In the genomic region with DNA sequence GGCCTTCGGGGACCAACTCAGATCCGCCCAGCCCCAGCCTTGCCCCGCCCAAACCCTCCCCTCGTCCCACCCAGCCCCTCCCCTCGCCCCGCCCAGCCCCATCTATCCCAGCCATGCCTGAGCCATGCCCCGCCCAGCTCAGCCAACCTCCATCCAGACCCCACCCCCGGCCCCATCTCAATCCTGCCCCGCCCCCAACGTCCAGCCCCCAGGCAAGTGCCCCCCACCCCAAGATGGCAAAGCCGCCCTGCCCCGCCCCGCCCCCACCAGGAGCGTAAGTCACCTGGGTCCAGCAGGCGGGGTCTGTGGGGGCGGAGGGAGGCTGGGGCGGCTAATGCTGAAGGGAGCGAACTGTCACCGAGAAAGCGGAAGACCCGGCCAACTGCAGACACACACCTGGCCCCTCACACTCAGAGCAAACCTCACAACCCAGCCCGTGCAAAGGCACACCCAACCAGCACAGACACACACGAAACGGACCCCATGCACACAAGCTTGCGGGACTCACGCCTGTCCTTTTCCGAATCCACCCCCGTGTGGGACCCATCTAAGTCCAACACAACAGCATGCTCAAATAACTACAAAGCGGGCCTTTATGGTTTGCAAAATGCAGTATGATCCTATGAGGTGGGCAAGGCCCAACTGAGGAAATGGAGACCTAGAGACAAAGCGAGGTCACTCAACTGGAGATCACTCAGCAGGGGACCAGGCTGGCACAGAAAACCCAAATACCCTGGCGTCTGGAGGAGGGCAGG, we compare ENCODE assay signal across 8 cellular contexts. TPM values are rescaled to one million over a fixed set of nuclear protein-coding genes. Genes with fewer than 3 reads are reported as not detected.
DNase-seq lines count a peak whose midpoint lies in the region; ATAC-seq and TF ChIP-seq lines count a peak whose summit lies in the region.

No MANE protein-coding gene starts in this region.

- H3K4me3 ChIP-seq in H7 (ENCODE audit: insufficient read depth, low read depth, low read length), result peak overlapping the region; percentile 61
- H3K4me3 ChIP-seq in psoas muscle, result peak overlapping the region; percentile 68
- no peak overlapping the region for H3K4me3 ChIP-seq in WERI-Rb-1 (ENCODE audit: low read depth, low read length)

- H3K9me3 ChIP-seq in psoas muscle (no peaks in the 10 kb centered on the region), WERI-Rb-1 (ENCODE audit: severe bottlenecking) (no peaks in the 10 kb centered on the region)

- peaks cover 3% of the 10 kb centered on the region for H3K4me1 ChIP-seq in foreskin keratinocyte
- peaks cover 7% of the 10 kb centered on the region for H3K4me1 ChIP-seq in psoas muscle

- WGBS in psoas muscle, 3 donors, result 29 to 32% (median 29%) methylated on average over 21 to 31 of the region's 31 CpGs

- peak; percentile 17 for ATAC-seq in foreskin keratinocyte
- peak in 1 of 4 donors; percentile 16 for ATAC-seq in psoas muscle

- H3K27ac ChIP-seq in foreskin keratinocyte (no peak overlapping the region), psoas muscle (peak overlapping the region; percentile 46), WERI-Rb-1 (no peak overlapping the region)

- DNase-seq in COLO829 (ENCODE audit: low spot score), result peak; percentile 78
- DNase-seq in H7, result peak; percentile 99
- peak; percentile 48 for DNase-seq in NCI-H2227 treated with DMSO at 0.1 percent for 48 hours (lab: John Stamatoyannopoulos, UW)
- peak; percentile 50 for DNase-seq in activated T-helper 9 cell treated with anti-CD3 and anti-CD28 coated beads, Interleukin-2, amount 50 U/mL, for 16 hours (ENCODE audit: low read depth)
- DNase-seq in foreskin keratinocyte, result peak in 1 of 2 donors; percentile 37
- peak; percentile 53 to 67 for DNase-seq in psoas muscle
- DNase-seq in WERI-Rb-1, result no peak
- DNase-seq in OCI-M1 (lab: John Stamatoyannopoulos, UW), result no peak

- H3K27me3 ChIP-seq in H7 (ENCODE audit: control insufficient read depth, insufficient read depth, low read length), result no peaks in the 10 kb centered on the region; the same call in 1 of the 2 replicates
- H3K27me3 ChIP-seq in foreskin keratinocyte, result no peaks in the 10 kb centered on the region
- H3K27me3 ChIP-seq in psoas muscle (ENCODE audit: insufficient read depth in 3 of 3, low read length in 2 of 3), result no peaks in the 10 kb centered on the region
- no peaks in the 10 kb centered on the region for H3K27me3 ChIP-seq in WERI-Rb-1 (ENCODE audit: insufficient read depth, low read depth, severe bottlenecking)

- intact Hi-C loops in psoas muscle (cut with DNase I), result no loop called here

- no peaks in the 10 kb centered on the region for H3K36me3 ChIP-seq in H7 (replicated peaks; ENCODE audit: control insufficient read depth, insufficient read depth, low read length)
- H3K36me3 ChIP-seq in psoas muscle (ENCODE audit: insufficient read depth in 1 of 2, low read depth in 1 of 2), result peaks cover 0 to 19% of the 10 kb centered on the region in 2 donors
- no peaks in the 10 kb centered on the region; the same call in none of the 2 replicates for H3K36me3 ChIP-seq in WERI-Rb-1

- no peak for TF ChIP-seq CTCF in foreskin keratinocyte (conservative IDR thresholded peaks at IDR 0.05)
- TF ChIP-seq CTCF in psoas muscle (IDR thresholded peaks at IDR 0.05), result no peak
- no peak for TF ChIP-seq CTCF in WERI-Rb-1 (IDR thresholded peaks at IDR 0.05; ENCODE audit: low read depth, low read length)

RNA-seq across cellular contexts. Expression of a gene that starts 11.5 kb away (rescaled TPM):
- 56.3 and 96.7 TPM in 2 replicates for total RNA-seq in H7 (2014; rRNA removed; shearing (Covaris generic))
- total RNA-seq in foreskin keratinocyte (56.9 and 70.1 TPM in 2 replicates), psoas muscle (10 to 100 TPM; 52.6 to 59.8 (median 57.3) TPM)
- polyA plus RNA-seq in foreskin keratinocyte (18.7 and 20.3 TPM in 2 replicates), psoas muscle (10 to 100 TPM; 12.0 to 58.3 (median 24.7) TPM)

RNA-seq across cellular contexts. Expression of a gene that starts 13.9 kb away (rescaled TPM):
- 2.3 and 5.9 TPM in 2 replicates for total RNA-seq in H7 (2014; rRNA removed; shearing (Covaris generic))
- total RNA-seq in foreskin keratinocyte (0.42 and 0.44 TPM in 2 replicates), psoas muscle (1 to 10 TPM in 3 of 4 donors, under 1 TPM in 1; 0.71 to 3.2 (median 1.8) TPM)
- polyA plus RNA-seq in foreskin keratinocyte (0.37 and 0.45 TPM in 2 replicates), psoas muscle (1 to 10 TPM in 2 of 3 donors, under 1 TPM in 1; 0.58 to 5.9 (median 1.1) TPM)

RNA-seq across cellular contexts. Expression of a gene that starts 46.5 kb away (rescaled TPM):
- total RNA-seq in H7 (2014; rRNA removed; shearing (Covaris generic)), result 332 and 360 TPM in 2 replicates
- 126 and 136 TPM in 2 replicates for total RNA-seq in foreskin keratinocyte
- polyA plus RNA-seq in foreskin keratinocyte, result 185 and 194 TPM in 2 replicates
- 10 to 100 TPM; 12.3 to 18.5 (median 14.7) TPM for total RNA-seq in psoas muscle
- polyA plus RNA-seq in psoas muscle, result 10 to 100 TPM; 19.3 to 52.6 (median 24.3) TPM

RNA-seq across cellular contexts. Expression of a gene that starts 53.8 kb away (rescaled TPM):
- 43.0 and 59.8 TPM in 2 replicates for total RNA-seq in H7 (2014; rRNA removed; shearing (Covaris generic))
- total RNA-seq in foreskin keratinocyte, result not detected in 2 replicates
- polyA plus RNA-seq in foreskin keratinocyte, result not detected in 2 replicates
- not detected for total RNA-seq in psoas muscle
- not detected for polyA plus RNA-seq in psoas muscle

Comparison
In these comparisons a context has a peak if more than half of its experiments do, and no peak if none do; other contexts are left out.
1. DNase-seq: peak in COLO829 (single experiment), H7 (single experiment), NCI-H2227 treated with DMSO at 0.1 percent for 48 hours (single experiment), activated T-helper 9 cell treated with anti-CD3 and anti-CD28 coated beads, Interleukin-2, amount 50 U/mL, for 16 hours (single experiment) and psoas muscle (2 of 2); none in WERI-Rb-1 (single experiment) and OCI-M1 (single experiment).